6 cellular contexts compared by ENCODE assay signal in genomic region chr9:35990155-35990554, GRCh38. TPM values are rescaled to one million over a fixed set of nuclear protein-coding genes. Genes with fewer than 3 reads are reported as not detected.
"Had no signal": no experiment of that assay in that cellular context is flagged by ENCODE, and none has a peak within 500 bp of the region (broad histone marks: within the 10 kb centered on the region; RNA-seq: fewer than 3 reads in every experiment).

No MANE protein-coding gene starts in this region.

- H3K4me2 ChIP-seq: GM23338 had no signal

- H2AFZ ChIP-seq: GM23338 had no signal

- DNase-seq: H9, HCEC 1CT, IMR-90 had no signal

- H3K4me3 ChIP-seq: GM23338 had no signal

- ATAC-seq: GM23338 had no signal

RNA-seq across cellular contexts. Expression of gene OR2S2, which starts 32.2 kb away (rescaled TPM):
- total RNA-seq: GM23338, H1, H9, HT-29 had no signal
- polyA plus RNA-seq: GM23338, H1 had no signal

RNA-seq across cellular contexts. Expression of gene RECK, which starts 46.6 kb away (rescaled TPM):
- total RNA-seq: HT-29 had no signal
